8 cellular contexts compared by ENCODE assay signal in genomic region chr5:95669540-95669939, GRCh38. TPM values are rescaled to one million over a fixed set of nuclear protein-coding genes. Genes with fewer than 3 reads are reported as not detected.
DNase-seq lines count a peak whose midpoint lies in the region; ATAC-seq and TF ChIP-seq lines count a peak whose summit lies in the region.

No MANE protein-coding gene starts in this region.

- CTCF ChIA-PET in IMR-90 (lab: Yijun Ruan, JAX) = interaction anchor here (2.1 kb wide), 1 partner anchor 12 kb away, joined by 4 read pairs; no protein-coding TSS in a partner anchor

- no peak overlapping the region for H3K56ac ChIP-seq in IMR-90 (ENCODE audit: extremely low read depth, insufficient read depth, low read length)

- no peaks in the 10 kb centered on the region for H3K9me3 Mint-ChIP-seq in stimulated activated effector memory CD8-positive, alpha-beta T cell treated with anti-CD3 and anti-CD28 coated beads, Interleukin-12 subunit alpha, Interleukin-12 subunit beta, amount 100 ng/mL, for 72 hours

- TF ChIP-seq POLR2A in IMR-90 (IDR thresholded peaks at IDR 0.05; ENCODE audit: low read depth, low read length) = no peak

- no peak overlapping the region for H3K9ac ChIP-seq in IMR-90 (ENCODE audit: low read depth, low read length)

- TF ChIP-seq CTCF in IMR-90 (conservative IDR thresholded peaks at IDR 0.05; ENCODE audit: low read depth, low read length) (no peak), choroid plexus epithelial cell (conservative IDR thresholded peaks at IDR 0.05; ENCODE audit: low read depth, low read length) (no peak)

- dilution Hi-C loops in IMR-90 (cut with HindIII; ENCODE audit: low sequenced_read_pairs, unreplicated experiment) = no loop called here

- H3K4me1 Mint-ChIP-seq in stimulated activated effector memory CD8-positive, alpha-beta T cell treated with anti-CD3 and anti-CD28 coated beads, Interleukin-12 subunit alpha, Interleukin-12 subunit beta, amount 100 ng/mL, for 72 hours = no peaks in the 10 kb centered on the region

- in situ Hi-C loops in IMR-90 (cut with MboI; ENCODE audit: low sequenced_read_pairs) = loop anchor here (5.0 to 10.0 kb wide), 2 partner anchors 63 to 175 kb away; partner anchors contain the start of gene RHOBTB3

- peaks cover 0 to 6% of the 10 kb centered on the region in 2 experiments; a peak in 1 of 4 replicates for H3K79me1 ChIP-seq in IMR-90 (ENCODE audit: low read depth in 1 of 2, low read length in 2 of 2)

- H4K20me1 ChIP-seq in IMR-90 (ENCODE audit: insufficient read depth, low read length) = no peaks in the 10 kb centered on the region

- H2AK9ac ChIP-seq in IMR-90 (replicated peaks; ENCODE audit: low read depth, low read length, poor library complexity) = no peak overlapping the region

- H3K4ac ChIP-seq in IMR-90 (ENCODE audit: low read depth, low read length) = peak overlapping the region; percentile 44; the same call in 1 of the 2 replicates

- H4K5ac ChIP-seq in IMR-90 (ENCODE audit: low read depth, low read length) = no peak overlapping the region

- no peak overlapping the region for H2AK5ac ChIP-seq in IMR-90 (ENCODE audit: low read depth, low read length)

- peak overlapping the region; percentile 64; the same call in 1 of the 2 replicates for H2BK120ac ChIP-seq in IMR-90 (ENCODE audit: low read depth, low read length)

- H3K23ac ChIP-seq in IMR-90 (ENCODE audit: low read depth, low read length) = no peak overlapping the region

- POLR2A ChIA-PET in IMR-90 (lab: Charles Lee; ENCODE audit: unreplicated experiment) = interaction anchor here (0.6 kb wide), 1 partner anchor 62 kb away, joined by 4 read pairs; no protein-coding TSS in a partner anchor

- peak overlapping the region; percentile 24; the same call in 1 of the 2 replicates for H3K4me2 ChIP-seq in IMR-90 (ENCODE audit: low read depth, low read length)

- peak overlapping the region; percentile 74; the same call in 1 of the 2 replicates for H4K91ac ChIP-seq in IMR-90 (ENCODE audit: insufficient read depth, low read depth, low read length)

- H3K36me3 ChIP-seq in IMR-90 (ENCODE audit: control insufficient read depth, insufficient read depth, low read length) = no peaks in the 10 kb centered on the region

- H3K27ac ChIP-seq in IMR-90 (ENCODE audit: insufficient read depth, low read length) = peak overlapping the region; percentile 54; the same call in 1 of the 2 replicates

- H3K27ac Mint-ChIP-seq in stimulated activated effector memory CD8-positive, alpha-beta T cell treated with anti-CD3 and anti-CD28 coated beads, Interleukin-12 subunit alpha, Interleukin-12 subunit beta, amount 100 ng/mL, for 72 hours = no peak overlapping the region

- peaks cover 15% of the 10 kb centered on the region for H3K4me1 ChIP-seq in IMR-90 (ENCODE audit: control insufficient read depth, insufficient read depth, low read length)

- no peak overlapping the region for H2AFZ ChIP-seq in IMR-90 (replicated peaks; ENCODE audit: low read length, poor library complexity)

- WGBS in IMR-90 (ENCODE audit: extremely low coverage in 2 of 2, insufficient read length in 1 of 2), 2 experiments = 47% methylated on average over 2 of the region's 4 CpGs; no CpG with 5 or more reads in 1 of the 2 experiments

- peak overlapping the region; percentile 52; the same call in 2 of the 3 replicates for H2BK15ac ChIP-seq in IMR-90 (ENCODE audit: low read depth, low read length)

- H3K4me3 Mint-ChIP-seq in stimulated activated effector memory CD8-positive, alpha-beta T cell treated with anti-CD3 and anti-CD28 coated beads, Interleukin-12 subunit alpha, Interleukin-12 subunit beta, amount 100 ng/mL, for 72 hours = no peak overlapping the region

- no peak overlapping the region for H3K4me3 ChIP-seq in IMR-90 (ENCODE audit: insufficient read depth, low read depth, low read length)
- H3K4me3 ChIP-seq in choroid plexus epithelial cell (ENCODE audit: low read depth, low read length) = no peak overlapping the region

- intact Hi-C loops in IMR-90 (cut with micrococcal nuclease) = no loop called here

- peak overlapping the region in 1 of 2 experiments; percentile 31; a peak in 1 of 4 replicates for H4K8ac ChIP-seq in IMR-90 (ENCODE audit: low read depth in 2 of 2, low read length in 2 of 2)

- peaks cover 4% of the 10 kb centered on the region for H3K9me1 ChIP-seq in IMR-90 (ENCODE audit: insufficient read depth, low read length)

- H2BK20ac ChIP-seq in IMR-90 (ENCODE audit: low read depth, low read length) = peak overlapping the region; percentile 52; the same call in 1 of the 2 replicates

- peak; percentile 91 for ATAC-seq in IMR-90 (ENCODE audit: low read depth)
- ATAC-seq in left lobe of liver = peak; percentile 94
- peak; percentile 63 for ATAC-seq in stimulated activated effector memory CD8-positive, alpha-beta T cell treated with anti-CD3 and anti-CD28 coated beads, Interleukin-12 subunit alpha, Interleukin-12 subunit beta, amount 100 ng/mL, for 72 hours
- no peak for ATAC-seq in HG02981 (IDR thresholded peaks at IDR 0.05; ENCODE audit: unreplicated experiment)
- no peak for ATAC-seq in HG02970 (IDR thresholded peaks at IDR 0.05; ENCODE audit: low FRiP score, unreplicated experiment)
- no peak for ATAC-seq in GM18520 (IDR thresholded peaks at IDR 0.05; ENCODE audit: unreplicated experiment)
- ATAC-seq in GM21423 (IDR thresholded peaks at IDR 0.05; ENCODE audit: unreplicated experiment) = no peak

- 0 out of 2 replicates have a peak, but pooled peaks have one; percentile 1 for TF ChIP-seq RAD21 in IMR-90 (IDR thresholded peaks at IDR 0.05; ENCODE audit: low read length)

- 0 out of 2 replicates have a peak overlapping the region, but pooled peaks have one; percentile 85 for H3K18ac ChIP-seq in IMR-90 (ENCODE audit: low read depth, low read length)

- 0 out of 2 replicates have a peak overlapping the region, but pooled peaks have one; percentile 46 for H3K14ac ChIP-seq in IMR-90 (replicated peaks; ENCODE audit: low read depth, low read length)

- no peaks in the 10 kb centered on the region for H3K27me3 ChIP-seq in IMR-90 (ENCODE audit: control insufficient read depth, insufficient read depth, low read length)

- H2BK5ac ChIP-seq in IMR-90 (ENCODE audit: low read depth, low read length, poor library complexity, severe bottlenecking) = peak overlapping the region; percentile 66

- DNase-seq in IMR-90 (peak; percentile 99), choroid plexus epithelial cell (ENCODE audit: low read depth) (peak; percentile 99), left lobe of liver (ENCODE audit: low spot score) (peak; percentile 77)
- DNase-seq in stimulated activated effector memory CD8-positive, alpha-beta T cell treated with anti-CD3 and anti-CD28 coated beads, Interleukin-12 subunit alpha, Interleukin-12 subunit beta, amount 100 ng/mL, for 72 hours (ENCODE audit: low spot score in 2 of 2) = no peak

- no peaks in the 10 kb centered on the region for H3K36me3 Mint-ChIP-seq in stimulated activated effector memory CD8-positive, alpha-beta T cell treated with anti-CD3 and anti-CD28 coated beads, Interleukin-12 subunit alpha, Interleukin-12 subunit beta, amount 100 ng/mL, for 72 hours

- no peaks in the 10 kb centered on the region for H3K9me3 ChIP-seq in IMR-90 (ENCODE audit: control insufficient read depth, insufficient read depth, low read length)

- BruUV-seq in IMR-90 (replicated peaks; lab: Mats Ljungman, UMichigan) = no TSS peak

TF ChIP-seq in IMR-90, 13 proteins besides CTCF, POLR2A, EP300 and RAD21 (continues in another document):
- peak; percentile 48 for TF ChIP-seq RCOR1 (IDR thresholded peaks at IDR 0.05; ENCODE audit: insufficient replicate concordance, low read length)
- TF ChIP-seq USF2 (IDR thresholded peaks at IDR 0.05; ENCODE audit: low read depth, low read length) = no peak
- no peak for TF ChIP-seq RFX5 (IDR thresholded peaks at IDR 0.05; ENCODE audit: low read depth, low read length)
- TF ChIP-seq SMC3 (IDR thresholded peaks at IDR 0.05; ENCODE audit: low read depth, low read length) = no peak
- TF ChIP-seq BHLHE40 (IDR thresholded peaks at IDR 0.05; ENCODE audit: low read depth, low read length) = no peak
- TF ChIP-seq FOS (IDR thresholded peaks at IDR 0.05; ENCODE audit: low read depth, low read length) = peak; percentile 46; the same call in 1 of the 2 replicates
- TF ChIP-seq CEBPB (IDR thresholded peaks at IDR 0.05; ENCODE audit: low read depth, low read length) = no peak
- peak; percentile 70 for TF ChIP-seq MAFK (IDR thresholded peaks at IDR 0.05; ENCODE audit: low read depth, low read length)
- TF ChIP-seq MAZ (IDR thresholded peaks at IDR 0.05; ENCODE audit: borderline replicate concordance, low read depth, low read length) = no peak
- TF ChIP-seq NFE2L2 (IDR thresholded peaks at IDR 0.05; ENCODE audit: low read depth, low read length) = no peak

RNA-seq across cellular contexts. Expression of gene SPATA9, which starts 13.3 kb away (rescaled TPM):
- total RNA-seq in IMR-90 (2012; rRNA removed) (0.72 and 0.83 TPM in 2 replicates), left lobe of liver (0.25 TPM)
- polyA plus RNA-seq in IMR-90 (2012; rRNA removed) = 0.66 and 0.86 TPM in 2 replicates
- 0.16 and 0.25 TPM in 2 replicates for polyA plus RNA-seq in IMR-90 (2012; cell fraction: cytosol; rRNA removed)
- polyA plus RNA-seq in IMR-90 (2012; cell fraction: nucleus; rRNA removed; ENCODE audit: low replicate concordance) = 0.21 and 2.0 TPM in 2 replicates

RNA-seq across cellular contexts. Expression of gene RFESD, which starts 23.0 kb away (rescaled TPM):
- 2.7 and 3.6 TPM in 2 replicates for total RNA-seq in IMR-90 (2012; rRNA removed)
- polyA plus RNA-seq in IMR-90 (2012; rRNA removed) = 1.0 and 1.5 TPM in 2 replicates
- 0.12 and 0.47 TPM in 2 replicates for polyA plus RNA-seq in IMR-90 (2012; cell fraction: cytosol; rRNA removed)
- 0.11 and 0.84 TPM in 2 replicates for polyA plus RNA-seq in IMR-90 (2012; cell fraction: nucleus; rRNA removed; ENCODE audit: low replicate concordance)
- total RNA-seq in left lobe of liver = 1.6 TPM

RNA-seq across cellular contexts. Expression of gene GPR150, which starts 49.7 kb away (rescaled TPM):
- total RNA-seq in IMR-90 (2012; rRNA removed) = under 0.01 TPM in 2 replicates
- polyA plus RNA-seq in IMR-90 (2012; rRNA removed) = 0.10 and 0.11 TPM in 2 replicates
- 0.17 and 0.22 TPM in 2 replicates for polyA plus RNA-seq in IMR-90 (2012; cell fraction: cytosol; rRNA removed)
- 0.16 and 0.32 TPM in 2 replicates for polyA plus RNA-seq in IMR-90 (2012; cell fraction: nucleus; rRNA removed; ENCODE audit: low replicate concordance)
- total RNA-seq in left lobe of liver = 0.23 TPM

Comparison
In these comparisons a context has a peak if more than half of its experiments do, and no peak if none do; other contexts are left out.
1. ATAC-seq: peak in IMR-90 (single experiment), left lobe of liver (single experiment) and stimulated activated effector memory CD8-positive, alpha-beta T cell treated with anti-CD3 and anti-CD28 coated beads, Interleukin-12 subunit alpha, Interleukin-12 subunit beta, amount 100 ng/mL, for 72 hours (single experiment); none in HG02981 (single experiment), HG02970 (single experiment), GM18520 (single experiment) and GM21423 (single experiment).
2. DNase-seq: peak in IMR-90 (single experiment), choroid plexus epithelial cell (single experiment) and left lobe of liver (single experiment); none in stimulated activated effector memory CD8-positive, alpha-beta T cell treated with anti-CD3 and anti-CD28 coated beads, Interleukin-12 subunit alpha, Interleukin-12 subunit beta, amount 100 ng/mL, for 72 hours (0 of 2).